Comparison of ENCODE assay signal across 19 cellular contexts in the genomic region with DNA sequence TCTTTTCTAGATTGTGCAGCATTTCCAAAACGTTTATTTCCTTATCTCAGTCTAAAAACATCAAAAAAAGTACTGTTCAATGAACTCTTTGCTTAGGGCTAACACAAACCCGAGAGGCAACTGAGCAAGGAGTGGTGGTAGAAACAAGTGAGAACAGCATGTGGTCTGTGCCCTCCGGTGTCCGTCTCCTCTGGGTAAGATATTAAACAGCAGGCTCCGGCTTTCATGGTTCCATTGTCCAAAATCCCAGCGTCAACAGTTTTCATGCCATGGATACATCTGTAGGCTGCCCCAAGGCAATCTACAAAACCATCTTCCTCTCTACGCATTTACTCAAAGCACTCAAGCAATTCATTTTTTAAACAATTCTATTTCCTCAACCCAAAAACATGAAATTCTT. TPM values are rescaled to one million over a fixed set of nuclear protein-coding genes. Genes with fewer than 3 reads are reported as not detected.
DNase-seq lines count a peak whose midpoint lies in the region; ATAC-seq and TF ChIP-seq lines count a peak whose summit lies in the region.
"Had no signal": no experiment of that assay in that cellular context is flagged by ENCODE, and none has a peak within 500 bp of the region (broad histone marks: within the 10 kb centered on the region; RNA-seq: fewer than 3 reads in every experiment).

No MANE protein-coding gene starts in this region.

- intact Hi-C loops in body of pancreas (cut with DNase I): no loop called here

- ATAC-seq in body of pancreas: no peak
- no peak for ATAC-seq in GM18873 (IDR thresholded peaks at IDR 0.05; ENCODE audit: low FRiP score, unreplicated experiment)
- ATAC-seq: HCT116, HepG2 had no signal

- H3K4me1 Mint-ChIP-seq in type B pancreatic cell (ENCODE audit: unreplicated experiment): peaks cover 11% of the 10 kb centered on the region
- H3K4me1 Mint-ChIP-seq: IgD-negative memory B cell had no signal

- no peak for TF ChIP-seq POLR2A in body of pancreas (IDR thresholded peaks at IDR 0.05)

- H3K36me3 ChIP-seq in body of pancreas (replicated peaks in 1 of 2; ENCODE audit: insufficient read depth in 1 of 2, low read depth in 2 of 2): no peaks in the 10 kb centered on the region

- no peak overlapping the region for H3K4me3 ChIP-seq in body of pancreas

- WGBS in body of pancreas, 2 donors: 69 to 70% methylated on average over 7 of the region's 7 CpGs

- H3K9me3 Mint-ChIP-seq in type B pancreatic cell: no peaks in the 10 kb centered on the region

- no peaks in the 10 kb centered on the region for H3K4me1 ChIP-seq in body of pancreas
- H3K4me1 ChIP-seq: Caco-2 had no signal

- no peaks in the 10 kb centered on the region for H3K9me3 ChIP-seq in body of pancreas
- H3K9me3 ChIP-seq: Caco-2 had no signal

- peak overlapping the region; percentile 2 for H3K4me3 Mint-ChIP-seq in type B pancreatic cell
- H3K4me3 Mint-ChIP-seq: CD4-positive, alpha-beta T cell; IgD-negative memory B cell had no signal

- no peaks in the 10 kb centered on the region for H3K27me3 ChIP-seq in body of pancreas

- peaks cover 4% of the 10 kb centered on the region for H3K36me3 Mint-ChIP-seq in type B pancreatic cell
- H3K36me3 Mint-ChIP-seq: IgD-negative memory B cell had no signal

- no peak overlapping the region for H3K27ac Mint-ChIP-seq in type B pancreatic cell
- H3K27ac Mint-ChIP-seq: CD4-positive, alpha-beta T cell; IgD-negative memory B cell had no signal

- no peak for TF ChIP-seq CTCF in type B pancreatic cell (conservative IDR thresholded peaks at IDR 0.05)
- no peak for TF ChIP-seq CTCF in body of pancreas (IDR thresholded peaks at IDR 0.05)

- peaks cover 3% of the 10 kb centered on the region for H3K27me3 Mint-ChIP-seq in type B pancreatic cell
- H3K27me3 Mint-ChIP-seq: CD4-positive, alpha-beta T cell; IgD-negative memory B cell had no signal

- DNase-seq in NCI-H146 (lab: John Stamatoyannopoulos, UW) (peak; percentile 89), NCI-H69 (lab: John Stamatoyannopoulos, UW) (peak; percentile 77), epidermal melanocyte (ENCODE audit: insufficient read length, low spot score) (peak; percentile 56), type B pancreatic cell (ENCODE audit: extremely low spot score, unreplicated experiment) (no peak), body of pancreas (no peak), Ammon's horn (ENCODE audit: low spot score) (no peak)
- DNase-seq: ACHN; Caco-2; CD4-positive, alpha-beta T cell; DMS153; DMS79; GF-D8; GOT3; H7 had no signal

- no peak overlapping the region for H3K27ac ChIP-seq in body of pancreas
- H3K27ac ChIP-seq: C4-2B had no signal

RNA-seq across cellular contexts. Expression of a gene that starts 22.8 kb away (rescaled TPM):
- total RNA-seq in type B pancreatic cell (ENCODE audit: low replicate concordance) (11.4 and 47.1 TPM in 2 replicates), body of pancreas (1 to 10 TPM; 2.6 to 8.6 TPM)
- total RNA-seq: Caco-2; CD4-positive, alpha-beta T cell; HepG2 had no signal

Comparison
In these comparisons a context has a peak if more than half of its experiments do, and no peak if none do; other contexts are left out.
1. DNase-seq: peak in NCI-H146 (single experiment), NCI-H69 (single experiment) and epidermal melanocyte (single experiment); none in type B pancreatic cell (single experiment), body of pancreas (0 of 4) and Ammon's horn (single experiment).